ENCODE assay signal across 8 cellular contexts in genomic region chr1:231161711-231162299, GRCh38. TPM values are rescaled to one million over a fixed set of nuclear protein-coding genes. Genes with fewer than 3 reads are reported as not detected.
DNase-seq lines count a peak whose midpoint lies in the region; ATAC-seq and TF ChIP-seq lines count a peak whose summit lies in the region.

TSS of gene TRIM67 (plus strand) at chr1:231162058. CDS start at chr1:231162970, 912 bp downstream.

- peaks cover 57% of the 10 kb centered on the region for H3K27me3 Mint-ChIP-seq in activated CD8-positive, alpha-beta T cell treated with anti-CD3 and anti-CD28 coated beads for 36 hours
- H3K27me3 Mint-ChIP-seq in activated CD8-positive, alpha-beta T cell treated with anti-CD3 and anti-CD28 coated beads, Interleukin-2, amount 10 ng/mL, durations not matched to agents 7 days and 5 days (ENCODE audit: low read depth) = peaks cover 64% of the 10 kb centered on the region
- peaks cover 41 to 62% of the 10 kb centered on the region in 2 donors for H3K27me3 Mint-ChIP-seq in natural killer cell (ENCODE audit: low read depth in 2 of 2)

- POLR2A ChIA-PET in activated CD8-positive, alpha-beta T cell treated with anti-CD3 and anti-CD28 coated beads for 36 hours (lab: Charles Lee) = no interaction called here
- POLR2A ChIA-PET in activated CD8-positive, alpha-beta T cell treated with anti-CD3 and anti-CD28 coated beads, Interleukin-2, amount 10 ng/mL, durations not matched to agents 7 days and 5 days (lab: Charles Lee) = no interaction called here

- DNase-seq in activated CD8-positive, alpha-beta T cell treated with anti-CD3 and anti-CD28 coated beads for 36 hours = no peak
- no peak for DNase-seq in activated CD8-positive, alpha-beta T cell treated with anti-CD3 and anti-CD28 coated beads, Interleukin-2, amount 10 ng/mL, durations not matched to agents 7 days and 5 days
- peak; percentile 27 for DNase-seq in RPMI8226
- DNase-seq in head of caudate nucleus = peak in 36 of 42 donors; percentile 21 to 70 (median 48)
- DNase-seq in sciatic nerve (ENCODE audit: low spot score) = no peak
- no peak for DNase-seq in natural killer cell

- H3K36me3 ChIP-seq in rectal smooth muscle tissue (ENCODE audit: control insufficient read depth, insufficient read depth, low read length) = no peaks in the 10 kb centered on the region

- H3K4me3 Mint-ChIP-seq in activated CD8-positive, alpha-beta T cell treated with anti-CD3 and anti-CD28 coated beads for 36 hours = no peak within 1 kb of the TSS
- H3K4me3 Mint-ChIP-seq in activated CD8-positive, alpha-beta T cell treated with anti-CD3 and anti-CD28 coated beads, Interleukin-2, amount 10 ng/mL, durations not matched to agents 7 days and 5 days = no peak within 1 kb of the TSS
- no peak within 1 kb of the TSS for H3K4me3 Mint-ChIP-seq in natural killer cell

- TF ChIP-seq CTCF in activated CD8-positive, alpha-beta T cell treated with anti-CD3 and anti-CD28 coated beads for 36 hours (IDR thresholded peaks at IDR 0.05) = no peak
- TF ChIP-seq CTCF in natural killer cell (IDR thresholded peaks at IDR 0.05) = no peak

- no peaks in the 10 kb centered on the region for H3K36me3 Mint-ChIP-seq in activated CD8-positive, alpha-beta T cell treated with anti-CD3 and anti-CD28 coated beads for 36 hours (ENCODE audit: low read depth)
- H3K36me3 Mint-ChIP-seq in activated CD8-positive, alpha-beta T cell treated with anti-CD3 and anti-CD28 coated beads, Interleukin-2, amount 10 ng/mL, durations not matched to agents 7 days and 5 days (ENCODE audit: low read depth) = no peaks in the 10 kb centered on the region
- no peaks in the 10 kb centered on the region for H3K36me3 Mint-ChIP-seq in natural killer cell

- H3K27ac ChIP-seq in rectal smooth muscle tissue (ENCODE audit: low read depth, low read length) = no peak within 1 kb of the TSS

- peaks cover 7% of the 10 kb centered on the region for H3K4me1 Mint-ChIP-seq in activated CD8-positive, alpha-beta T cell treated with anti-CD3 and anti-CD28 coated beads for 36 hours (ENCODE audit: low read depth)
- H3K4me1 Mint-ChIP-seq in activated CD8-positive, alpha-beta T cell treated with anti-CD3 and anti-CD28 coated beads, Interleukin-2, amount 10 ng/mL, durations not matched to agents 7 days and 5 days (ENCODE audit: low read depth) = peaks cover 2% of the 10 kb centered on the region
- H3K4me1 Mint-ChIP-seq in natural killer cell = no peaks in the 10 kb centered on the region

- H3K27ac Mint-ChIP-seq in activated CD8-positive, alpha-beta T cell treated with anti-CD3 and anti-CD28 coated beads for 36 hours = no peak within 1 kb of the TSS
- H3K27ac Mint-ChIP-seq in activated CD8-positive, alpha-beta T cell treated with anti-CD3 and anti-CD28 coated beads, Interleukin-2, amount 10 ng/mL, durations not matched to agents 7 days and 5 days = no peak within 1 kb of the TSS
- H3K27ac Mint-ChIP-seq in natural killer cell = no peak within 1 kb of the TSS

- peaks cover 10% of the 10 kb centered on the region for H3K27me3 ChIP-seq in rectal smooth muscle tissue (ENCODE audit: control insufficient read depth, insufficient read depth, low read length)

- peak within 1 kb of the TSS; percentile 27 for H3K4me3 ChIP-seq in rectal smooth muscle tissue (ENCODE audit: low read length)

- CTCF ChIA-PET in activated CD8-positive, alpha-beta T cell treated with anti-CD3 and anti-CD28 coated beads for 36 hours (lab: Charles Lee) = no interaction called here
- CTCF ChIA-PET in activated CD8-positive, alpha-beta T cell treated with anti-CD3 and anti-CD28 coated beads, Interleukin-2, amount 10 ng/mL, durations not matched to agents 7 days and 5 days (lab: Charles Lee) = interaction anchor here (0.6 kb wide), 1 partner anchor 662 kb away, joined by 3 read pairs; no protein-coding TSS in a partner anchor

- H3K4me1 ChIP-seq in rectal smooth muscle tissue (ENCODE audit: control insufficient read depth, insufficient read depth, low read length) = no peaks in the 10 kb centered on the region

- peak; percentile 20 for ATAC-seq in activated CD8-positive, alpha-beta T cell treated with anti-CD3 and anti-CD28 coated beads for 36 hours
- ATAC-seq in activated CD8-positive, alpha-beta T cell treated with anti-CD3 and anti-CD28 coated beads, Interleukin-2, amount 10 ng/mL, durations not matched to agents 7 days and 5 days = no peak
- no peak for ATAC-seq in sciatic nerve
- no peak for ATAC-seq in natural killer cell
- no peak for ATAC-seq in GM18520 (IDR thresholded peaks at IDR 0.05; ENCODE audit: unreplicated experiment)

- intact Hi-C loops in activated CD8-positive, alpha-beta T cell treated with anti-CD3 and anti-CD28 coated beads for 36 hours (cut with micrococcal nuclease) = no loop called here
- intact Hi-C loops in head of caudate nucleus (cut with DNase I) (no loop called here), sciatic nerve (cut with DNase I) (no loop called here), natural killer cell (cut with micrococcal nuclease) (no loop called here)

- H3K9me3 Mint-ChIP-seq in activated CD8-positive, alpha-beta T cell treated with anti-CD3 and anti-CD28 coated beads for 36 hours = no peaks in the 10 kb centered on the region
- no peaks in the 10 kb centered on the region for H3K9me3 Mint-ChIP-seq in activated CD8-positive, alpha-beta T cell treated with anti-CD3 and anti-CD28 coated beads, Interleukin-2, amount 10 ng/mL, durations not matched to agents 7 days and 5 days (ENCODE audit: insufficient read depth)
- no peaks in the 10 kb centered on the region for H3K9me3 Mint-ChIP-seq in natural killer cell

- H3K9ac ChIP-seq in rectal smooth muscle tissue (ENCODE audit: low read length) = no peak within 1 kb of the TSS

RNA-seq across cellular contexts. Expression of gene TRIM67, which starts in this region (rescaled TPM):
- not detected for total RNA-seq in activated CD8-positive, alpha-beta T cell treated with anti-CD3 and anti-CD28 coated beads for 36 hours
- not detected for total RNA-seq in activated CD8-positive, alpha-beta T cell treated with anti-CD3 and anti-CD28 coated beads, Interleukin-2, amount 10 ng/mL, durations not matched to agents 7 days and 5 days
- total RNA-seq in sciatic nerve = 0.04 TPM
- not detected for total RNA-seq in natural killer cell

Comparison
In these comparisons a context has a peak if more than half of its experiments do, and no peak if none do; other contexts are left out.
1. Peak in ATAC-seq in activated CD8-positive, alpha-beta T cell treated with anti-CD3 and anti-CD28 coated beads for 36 hours; RNA of the gene not detected or under 1 TPM.
2. DNase-seq: peak in RPMI8226 (single experiment) and head of caudate nucleus (36 of 42); none in activated CD8-positive, alpha-beta T cell treated with anti-CD3 and anti-CD28 coated beads for 36 hours (single experiment), activated CD8-positive, alpha-beta T cell treated with anti-CD3 and anti-CD28 coated beads, Interleukin-2, amount 10 ng/mL, durations not matched to agents 7 days and 5 days (single experiment), sciatic nerve (single experiment) and natural killer cell (single experiment).